Comparison of ENCODE assay signal across 8 cellular contexts in the genomic region with DNA sequence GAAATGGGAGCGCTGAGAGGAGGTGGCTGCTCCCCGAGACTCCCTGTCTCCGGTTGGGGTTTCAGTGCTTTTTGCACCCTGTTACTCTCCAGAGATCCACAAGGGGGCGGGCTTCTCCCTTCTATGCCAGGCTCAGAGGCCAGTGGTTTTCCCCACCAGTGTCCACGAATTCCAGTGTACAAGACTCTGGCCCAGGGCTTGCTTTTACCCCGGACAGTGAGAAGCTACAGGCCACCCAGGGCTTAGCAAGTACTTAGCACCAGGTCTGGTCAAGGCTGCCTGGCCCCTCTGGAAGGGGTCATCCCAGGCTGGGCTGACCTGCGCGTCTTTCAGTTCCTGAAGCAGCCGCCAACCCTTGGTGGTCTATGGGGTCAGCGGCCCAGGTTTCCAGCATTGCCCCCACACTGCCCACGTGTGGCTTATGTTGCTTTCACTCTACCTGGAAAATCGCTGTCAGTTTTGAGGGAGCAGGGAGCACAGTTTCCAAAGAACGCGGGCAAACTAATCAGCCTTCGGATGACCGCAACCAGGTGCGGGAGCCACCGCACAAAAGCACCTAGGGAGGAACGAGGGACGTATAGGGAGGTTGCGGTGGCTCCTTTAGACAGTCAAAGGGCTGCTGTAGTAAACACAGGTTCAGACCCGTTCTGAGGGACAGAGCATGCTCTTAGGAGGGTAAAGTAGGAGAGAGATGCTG. TPM values are rescaled to one million over a fixed set of nuclear protein-coding genes. Genes with fewer than 3 reads are reported as not detected.
DNase-seq lines count a peak whose midpoint lies in the region; ATAC-seq and TF ChIP-seq lines count a peak whose summit lies in the region.

No MANE protein-coding gene starts in this region.

- H3K27me3 Mint-ChIP-seq in activated B cell treated with CpG ODN at 0.5 μM for 24 hours, result peaks cover 51% of the 10 kb centered on the region

- TF ChIP-seq CTCF in activated B cell treated with CpG ODN at 0.5 μM for 24 hours (IDR thresholded peaks at IDR 0.05) (no peak), colonic mucosa (IDR thresholded peaks at IDR 0.05) (peak; percentile 67), lower leg skin (IDR thresholded peaks at IDR 0.05) (peak in 1 of 3 donors; percentile 18)

- DNase-seq in NCI-H510A treated with DMSO at 0.1 percent for 48 hours (lab: John Stamatoyannopoulos, UW), result peak; percentile 27
- DNase-seq in NCI-H510A (lab: John Stamatoyannopoulos, UW), result no peak
- peak; percentile 59 for DNase-seq in Karpas-422
- no peak for DNase-seq in activated B cell treated with CpG ODN at 0.5 μM for 24 hours
- DNase-seq in colonic mucosa, result peak; percentile 49
- DNase-seq in lower leg skin (ENCODE audit: low spot score in 2 of 2), result peak; percentile 23 to 87
- peak in 1 of 2 donors; percentile 73 for DNase-seq in stimulated activated effector memory CD8-positive, alpha-beta T cell treated with anti-CD3 and anti-CD28 coated beads, Interleukin-12 subunit alpha, Interleukin-12 subunit beta, amount 100 ng/mL, for 72 hours (ENCODE audit: low spot score in 2 of 2)
- DNase-seq in GOT3 (lab: John Stamatoyannopoulos, UW), result no peak

- intact Hi-C loops in activated B cell treated with CpG ODN at 0.5 μM for 24 hours (cut with micrococcal nuclease), result loop anchor here (1.0 to 5.0 kb wide), 3 partner anchors 209 to 402 kb away; a partner anchor contains a TSS
- intact Hi-C loops in colonic mucosa (cut with DNase I), result loop anchor here (1.0 to 5.0 kb wide), 2 partner anchors 208 to 272 kb away; no protein-coding TSS in a partner anchor
- intact Hi-C loops in lower leg skin (cut with DNase I; ENCODE audit: low total_unique reads), result no loop called here

- POLR2A ChIA-PET in activated B cell treated with CpG ODN at 0.5 μM for 24 hours (lab: Charles Lee), result no interaction called here

- peaks cover 9% of the 10 kb centered on the region for H3K4me1 Mint-ChIP-seq in activated B cell treated with CpG ODN at 0.5 μM for 24 hours
- peaks cover 11% of the 10 kb centered on the region for H3K4me1 Mint-ChIP-seq in stimulated activated effector memory CD8-positive, alpha-beta T cell treated with anti-CD3 and anti-CD28 coated beads, Interleukin-12 subunit alpha, Interleukin-12 subunit beta, amount 100 ng/mL, for 72 hours

- H3K9me2 ChIP-seq in Karpas-422 (replicated peaks; ENCODE audit: insufficient read depth, low read length), result no peaks in the 10 kb centered on the region

- H4K20me1 ChIP-seq in Karpas-422 (ENCODE audit: insufficient read depth, low read depth, low read length), result no peaks in the 10 kb centered on the region

- H3K4me1 ChIP-seq in Karpas-422 (ENCODE audit: low read length) (no peaks in the 10 kb centered on the region), colonic mucosa (no peaks in the 10 kb centered on the region)

- H3K4me3 Mint-ChIP-seq in activated B cell treated with CpG ODN at 0.5 μM for 24 hours, result no peak overlapping the region
- peak overlapping the region; percentile 30 for H3K4me3 Mint-ChIP-seq in stimulated activated effector memory CD8-positive, alpha-beta T cell treated with anti-CD3 and anti-CD28 coated beads, Interleukin-12 subunit alpha, Interleukin-12 subunit beta, amount 100 ng/mL, for 72 hours

- H3K9ac ChIP-seq in Karpas-422 (ENCODE audit: low read length), result no peak overlapping the region
- no peak overlapping the region for H3K9ac ChIP-seq in colonic mucosa (ENCODE audit: low read depth in 2 of 2, low read length in 2 of 2)

- H3K27ac ChIP-seq in Karpas-422 (ENCODE audit: low read length) (no peak overlapping the region), colonic mucosa (no peak overlapping the region)

- no peaks in the 10 kb centered on the region for H3K79me2 ChIP-seq in Karpas-422 (ENCODE audit: low read length)

- 53 to 55% methylated on average over 22 of the region's 22 CpGs for WGBS in lower leg skin, 2 donors

- H3K9me3 ChIP-seq in Karpas-422 (ENCODE audit: low read length) (no peaks in the 10 kb centered on the region), colonic mucosa (no peaks in the 10 kb centered on the region)

- no peak for TF ChIP-seq POLR2A in lower leg skin (IDR thresholded peaks at IDR 0.05)

- H3K36me3 ChIP-seq in Karpas-422 (ENCODE audit: insufficient read depth, low read length) (no peaks in the 10 kb centered on the region), colonic mucosa (no peaks in the 10 kb centered on the region)

- H3K27me3 ChIP-seq in Karpas-422 (ENCODE audit: low read length) (no peaks in the 10 kb centered on the region), colonic mucosa (peaks cover 13% of the 10 kb centered on the region)

- H3K9me3 Mint-ChIP-seq in activated B cell treated with CpG ODN at 0.5 μM for 24 hours, result no peaks in the 10 kb centered on the region
- H3K9me3 Mint-ChIP-seq in stimulated activated effector memory CD8-positive, alpha-beta T cell treated with anti-CD3 and anti-CD28 coated beads, Interleukin-12 subunit alpha, Interleukin-12 subunit beta, amount 100 ng/mL, for 72 hours, result no peaks in the 10 kb centered on the region

- CTCF ChIA-PET in activated B cell treated with CpG ODN at 0.5 μM for 24 hours (lab: Charles Lee), result interaction anchor here (1.2 to 2.1 kb wide), 6 partner anchors 9 to 277 kb away, joined by 3 to 8 read pairs (median 4); no protein-coding TSS in a partner anchor

- no peak overlapping the region for H3K27ac Mint-ChIP-seq in activated B cell treated with CpG ODN at 0.5 μM for 24 hours
- H3K27ac Mint-ChIP-seq in stimulated activated effector memory CD8-positive, alpha-beta T cell treated with anti-CD3 and anti-CD28 coated beads, Interleukin-12 subunit alpha, Interleukin-12 subunit beta, amount 100 ng/mL, for 72 hours, result no peak overlapping the region

- H3K36me3 Mint-ChIP-seq in activated B cell treated with CpG ODN at 0.5 μM for 24 hours (ENCODE audit: low read depth), result no peaks in the 10 kb centered on the region
- H3K36me3 Mint-ChIP-seq in stimulated activated effector memory CD8-positive, alpha-beta T cell treated with anti-CD3 and anti-CD28 coated beads, Interleukin-12 subunit alpha, Interleukin-12 subunit beta, amount 100 ng/mL, for 72 hours, result no peaks in the 10 kb centered on the region

- peak; percentile 56 for ATAC-seq in activated B cell treated with CpG ODN at 0.5 μM for 24 hours (ENCODE audit: low read depth)
- ATAC-seq in stimulated activated effector memory CD8-positive, alpha-beta T cell treated with anti-CD3 and anti-CD28 coated beads, Interleukin-12 subunit alpha, Interleukin-12 subunit beta, amount 100 ng/mL, for 72 hours, result peak; percentile 65

- no peak overlapping the region for H3K4me2 ChIP-seq in Karpas-422 (ENCODE audit: low read depth, low read length, poor library complexity, severe bottlenecking)

- no peak overlapping the region for H2AFZ ChIP-seq in Karpas-422 (ENCODE audit: low read length)

- H3K4me3 ChIP-seq in Karpas-422 (ENCODE audit: low read length) (no peak overlapping the region), colonic mucosa (no peak overlapping the region), lower leg skin (ENCODE audit: low read depth, poor library complexity, severe bottlenecking) (no peak overlapping the region)

RNA-seq across cellular contexts. Expression of a gene that starts 6.8 kb away (rescaled TPM):
- 0.29 TPM in 1 of 2 replicates, not detected in the other for total RNA-seq in Karpas-422 (2014; rRNA removed; shearing (Covaris generic); ENCODE audit: low replicate concordance)
- 0.13 TPM in 1 of 2 replicates, not detected in the other for total RNA-seq in activated B cell treated with CpG ODN at 0.5 μM for 24 hours
- total RNA-seq in colonic mucosa, result not detected
- total RNA-seq in lower leg skin, result under 1 TPM in 2 of 4 donors, not detected in 2; 0.10 to 0.32 TPM

RNA-seq across cellular contexts. Expression of a gene that starts 19.9 kb away (rescaled TPM):
- 0.14 and 0.30 TPM in 2 replicates for total RNA-seq in Karpas-422 (2014; rRNA removed; shearing (Covaris generic); ENCODE audit: low replicate concordance)
- total RNA-seq in activated B cell treated with CpG ODN at 0.5 μM for 24 hours (0.15 and 0.24 TPM in 2 replicates), colonic mucosa (not detected), lower leg skin (not detected)

Comparison
In these comparisons a context has a peak if more than half of its experiments do, and no peak if none do; other contexts are left out.
1. DNase-seq: peak in NCI-H510A treated with DMSO at 0.1 percent for 48 hours (single experiment), Karpas-422 (single experiment), colonic mucosa (single experiment) and lower leg skin (2 of 2); none in NCI-H510A (single experiment), activated B cell treated with CpG ODN at 0.5 μM for 24 hours (single experiment) and GOT3 (single experiment).